Comparison of ENCODE assay signal across 1 cellular context in the genomic region with DNA sequence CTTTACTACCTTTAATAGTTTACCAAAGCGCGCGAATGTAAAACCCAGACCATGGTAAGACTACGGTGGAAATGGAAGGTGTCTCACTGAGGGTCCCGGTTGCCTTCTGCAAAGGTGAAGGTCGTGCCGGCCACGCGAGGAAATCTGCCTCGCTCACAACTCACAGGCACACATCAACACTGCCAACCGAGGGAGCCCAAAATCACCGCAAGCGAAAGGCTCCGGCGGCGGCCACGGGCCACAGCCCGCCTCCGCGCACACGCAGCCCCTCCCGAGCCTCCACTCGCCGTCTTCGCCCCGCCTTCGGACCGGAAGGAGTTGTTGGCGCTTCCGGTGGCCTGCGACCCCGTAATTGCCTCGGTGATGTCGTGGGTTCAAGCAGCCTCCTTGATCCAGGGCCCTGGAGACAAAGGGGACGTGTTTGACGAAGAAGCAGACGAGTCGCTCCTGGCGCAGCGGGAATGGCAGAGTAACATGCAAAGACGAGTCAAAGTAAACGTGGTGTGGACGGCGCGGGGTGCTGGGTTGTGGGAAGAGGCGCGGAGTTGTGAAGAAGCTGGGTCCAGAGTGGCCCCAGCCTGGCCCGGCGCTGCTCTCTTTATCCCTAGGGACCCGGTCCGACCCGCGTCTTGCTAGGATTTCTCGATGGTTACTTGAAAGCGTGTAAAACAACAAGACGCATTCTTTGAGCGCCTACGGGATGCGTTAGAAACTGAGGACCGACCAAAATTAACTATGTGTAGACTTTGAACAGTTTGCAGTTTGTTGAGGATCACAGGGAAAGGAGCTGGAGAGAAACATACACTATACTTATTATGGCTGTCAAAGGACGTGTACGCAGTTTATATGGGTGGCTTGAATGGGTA.
TF ChIP-seq lines count a peak whose summit lies in the region.

A gene with protein sequence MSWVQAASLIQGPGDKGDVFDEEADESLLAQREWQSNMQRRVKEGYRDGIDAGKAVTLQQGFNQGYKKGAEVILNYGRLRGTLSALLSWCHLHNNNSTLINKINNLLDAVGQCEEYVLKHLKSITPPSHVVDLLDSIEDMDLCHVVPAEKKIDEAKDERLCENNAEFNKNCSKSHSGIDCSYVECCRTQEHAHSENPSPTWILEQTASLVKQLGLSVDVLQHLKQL (plus strand): TSS at position 349 of the 866 bp plus-strand sequence. CDS start 15 bp downstream, at position 364.

TF ChIP-seq in HepG2, 621 proteins besides CTCF, POLR2A, EP300 and RAD21 (continued from another document and continues in another):
- TF ChIP-seq, protein P1, sequence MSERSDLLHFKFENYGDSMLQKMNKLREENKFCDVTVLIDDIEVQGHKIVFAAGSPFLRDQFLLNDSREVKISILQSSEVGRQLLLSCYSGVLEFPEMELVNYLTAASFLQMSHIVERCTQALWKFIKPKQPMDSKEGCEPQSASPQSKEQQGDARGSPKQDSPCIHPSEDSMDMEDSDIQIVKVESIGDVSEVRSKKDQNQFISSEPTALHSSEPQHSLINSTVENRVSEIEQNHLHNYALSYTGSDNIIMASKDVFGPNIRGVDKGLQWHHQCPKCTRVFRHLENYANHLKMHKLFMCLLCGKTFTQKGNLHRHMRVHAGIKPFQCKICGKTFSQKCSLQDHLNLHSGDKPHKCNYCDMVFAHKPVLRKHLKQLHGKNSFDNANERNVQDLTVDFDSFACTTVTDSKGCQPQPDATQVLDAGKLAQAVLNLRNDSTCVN (CRISPR knock-in tag; IDR thresholded peaks at IDR 0.05; ENCODE audit: borderline replicate concordance): peak; percentile 64
- TF ChIP-seq ZNF773 (CRISPR knock-in tag; IDR thresholded peaks at IDR 0.05; ENCODE audit: borderline replicate concordance): peak; percentile 77; the same call in 1 of the 2 replicates
- no peak for TF ChIP-seq TOPORS (CRISPR knock-in tag; IDR thresholded peaks at IDR 0.05)
- peak; percentile 85 for TF ChIP-seq SP4 (CRISPR knock-in tag; IDR thresholded peaks at IDR 0.05)
- peak; percentile 75 for TF ChIP-seq TARDBP (CRISPR knock-in tag; IDR thresholded peaks at IDR 0.05)
- TF ChIP-seq ZNF343 (CRISPR knock-in tag; IDR thresholded peaks at IDR 0.05): peak; percentile 91
- peak; percentile 32; the same call in 1 of the 2 replicates for TF ChIP-seq ZFP90 (CRISPR knock-in tag; IDR thresholded peaks at IDR 0.05; ENCODE audit: borderline replicate concordance)
- TF ChIP-seq NPAS2 (CRISPR knock-in tag; IDR thresholded peaks at IDR 0.05; ENCODE audit: borderline replicate concordance): no peak
- TF ChIP-seq ZNF788 (CRISPR knock-in tag; IDR thresholded peaks at IDR 0.05; ENCODE audit: borderline replicate concordance): peak; percentile 92; the same call in 1 of the 2 replicates
- TF ChIP-seq ZSCAN25 (CRISPR knock-in tag; IDR thresholded peaks at IDR 0.05): peak; percentile 58; the same call in 1 of the 2 replicates
- TF ChIP-seq, protein P2, sequence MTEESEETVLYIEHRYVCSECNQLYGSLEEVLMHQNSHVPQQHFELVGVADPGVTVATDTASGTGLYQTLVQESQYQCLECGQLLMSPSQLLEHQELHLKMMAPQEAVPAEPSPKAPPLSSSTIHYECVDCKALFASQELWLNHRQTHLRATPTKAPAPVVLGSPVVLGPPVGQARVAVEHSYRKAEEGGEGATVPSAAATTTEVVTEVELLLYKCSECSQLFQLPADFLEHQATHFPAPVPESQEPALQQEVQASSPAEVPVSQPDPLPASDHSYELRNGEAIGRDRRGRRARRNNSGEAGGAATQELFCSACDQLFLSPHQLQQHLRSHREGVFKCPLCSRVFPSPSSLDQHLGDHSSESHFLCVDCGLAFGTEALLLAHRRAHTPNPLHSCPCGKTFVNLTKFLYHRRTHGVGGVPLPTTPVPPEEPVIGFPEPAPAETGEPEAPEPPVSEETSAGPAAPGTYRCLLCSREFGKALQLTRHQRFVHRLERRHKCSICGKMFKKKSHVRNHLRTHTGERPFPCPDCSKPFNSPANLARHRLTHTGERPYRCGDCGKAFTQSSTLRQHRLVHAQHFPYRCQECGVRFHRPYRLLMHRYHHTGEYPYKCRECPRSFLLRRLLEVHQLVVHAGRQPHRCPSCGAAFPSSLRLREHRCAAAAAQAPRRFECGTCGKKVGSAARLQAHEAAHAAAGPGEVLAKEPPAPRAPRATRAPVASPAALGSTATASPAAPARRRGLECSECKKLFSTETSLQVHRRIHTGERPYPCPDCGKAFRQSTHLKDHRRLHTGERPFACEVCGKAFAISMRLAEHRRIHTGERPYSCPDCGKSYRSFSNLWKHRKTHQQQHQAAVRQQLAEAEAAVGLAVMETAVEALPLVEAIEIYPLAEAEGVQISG (CRISPR knock-in tag; IDR thresholded peaks at IDR 0.05): peak; percentile 92
- TF ChIP-seq ELF3 (CRISPR knock-in tag; IDR thresholded peaks at IDR 0.05): 0 out of 2 replicates have a peak, but pooled peaks have one; percentile 8
- peak; percentile 46; the same call in 1 of the 2 replicates for TF ChIP-seq MYNN (CRISPR knock-in tag; IDR thresholded peaks at IDR 0.05; ENCODE audit: low read depth)
- peak; percentile 24 for TF ChIP-seq AGO2 (optimal IDR thresholded peaks at IDR 0.05; ENCODE audit: low read depth, low read length)
- TF ChIP-seq CENPX (CRISPR knock-in tag; IDR thresholded peaks at IDR 0.05): no peak
- TF ChIP-seq HDAC6 (IDR thresholded peaks at IDR 0.05; ENCODE audit: low read depth, low read length): no peak
- TF ChIP-seq NFYC (CRISPR knock-in tag; IDR thresholded peaks at IDR 0.05): no peak
- TF ChIP-seq SOX5 (CRISPR knock-in tag; IDR thresholded peaks at IDR 0.05; ENCODE audit: borderline replicate concordance): 0 out of 2 replicates have a peak, but pooled peaks have one; percentile 31
- TF ChIP-seq MXD4 (CRISPR knock-in tag; IDR thresholded peaks at IDR 0.05): peak; percentile 44; the same call in 1 of the 2 replicates
- TF ChIP-seq, protein P3, sequence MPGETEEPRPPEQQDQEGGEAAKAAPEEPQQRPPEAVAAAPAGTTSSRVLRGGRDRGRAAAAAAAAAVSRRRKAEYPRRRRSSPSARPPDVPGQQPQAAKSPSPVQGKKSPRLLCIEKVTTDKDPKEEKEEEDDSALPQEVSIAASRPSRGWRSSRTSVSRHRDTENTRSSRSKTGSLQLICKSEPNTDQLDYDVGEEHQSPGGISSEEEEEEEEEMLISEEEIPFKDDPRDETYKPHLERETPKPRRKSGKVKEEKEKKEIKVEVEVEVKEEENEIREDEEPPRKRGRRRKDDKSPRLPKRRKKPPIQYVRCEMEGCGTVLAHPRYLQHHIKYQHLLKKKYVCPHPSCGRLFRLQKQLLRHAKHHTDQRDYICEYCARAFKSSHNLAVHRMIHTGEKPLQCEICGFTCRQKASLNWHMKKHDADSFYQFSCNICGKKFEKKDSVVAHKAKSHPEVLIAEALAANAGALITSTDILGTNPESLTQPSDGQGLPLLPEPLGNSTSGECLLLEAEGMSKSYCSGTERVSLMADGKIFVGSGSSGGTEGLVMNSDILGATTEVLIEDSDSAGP (CRISPR knock-in tag; IDR thresholded peaks at IDR 0.05; ENCODE audit: borderline replicate concordance): peak; percentile 85; the same call in 1 of the 2 replicates
- no peak for TF ChIP-seq ZBTB42 (CRISPR knock-in tag; IDR thresholded peaks at IDR 0.05)
- peak; percentile 69; the same call in 1 of the 2 replicates for TF ChIP-seq ZSCAN9 (CRISPR knock-in tag; IDR thresholded peaks at IDR 0.05; ENCODE audit: borderline replicate concordance)
- TF ChIP-seq ZNF510 (CRISPR knock-in tag; IDR thresholded peaks at IDR 0.05; ENCODE audit: low read depth): no peak; the same call in 1 of the 2 replicates
- TF ChIP-seq XBP1 (CRISPR knock-in tag; IDR thresholded peaks at IDR 0.05): no peak
- peak; percentile 92 for TF ChIP-seq ZMYM4 (CRISPR knock-in tag; IDR thresholded peaks at IDR 0.05)
- peak; percentile 80 for TF ChIP-seq HNRNPLL (IDR thresholded peaks at IDR 0.05; ENCODE audit: low read depth, low read length, poor library complexity, severe bottlenecking)
- TF ChIP-seq, protein P4, sequence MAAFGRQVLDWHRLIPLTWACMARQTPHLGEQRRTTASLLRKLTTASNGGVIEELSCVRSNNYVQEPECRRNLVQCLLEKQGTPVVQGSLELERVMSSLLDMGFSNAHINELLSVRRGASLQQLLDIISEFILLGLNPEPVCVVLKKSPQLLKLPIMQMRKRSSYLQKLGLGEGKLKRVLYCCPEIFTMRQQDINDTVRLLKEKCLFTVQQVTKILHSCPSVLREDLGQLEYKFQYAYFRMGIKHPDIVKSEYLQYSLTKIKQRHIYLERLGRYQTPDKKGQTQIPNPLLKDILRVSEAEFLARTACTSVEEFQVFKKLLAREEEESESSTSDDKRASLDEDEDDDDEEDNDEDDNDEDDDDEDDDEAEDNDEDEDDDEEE (CRISPR knock-in tag; IDR thresholded peaks at IDR 0.05): no peak
- TF ChIP-seq NFKBIZ (CRISPR knock-in tag; IDR thresholded peaks at IDR 0.05): peak; percentile 50; the same call in 1 of the 2 replicates
- 0 out of 2 replicates have a peak, but pooled peaks have one; percentile 38 for TF ChIP-seq SALL2 (CRISPR knock-in tag; IDR thresholded peaks at IDR 0.05)
- TF ChIP-seq ZNF7 (CRISPR knock-in tag; IDR thresholded peaks at IDR 0.05): no peak
- TF ChIP-seq ZNF382 (CRISPR knock-in tag; IDR thresholded peaks at IDR 0.05; ENCODE audit: borderline replicate concordance): no peak
- TF ChIP-seq MED1 (CRISPR knock-in tag; IDR thresholded peaks at IDR 0.05): peak; percentile 73
- peak; percentile 65 for TF ChIP-seq ELF1 (CRISPR knock-in tag; IDR thresholded peaks at IDR 0.05)
- TF ChIP-seq ZNF749 (CRISPR knock-in tag; IDR thresholded peaks at IDR 0.05; ENCODE audit: borderline replicate concordance): peak; percentile 76; the same call in 1 of the 2 replicates
- TF ChIP-seq ZNF501 (CRISPR knock-in tag; IDR thresholded peaks at IDR 0.05): peak; percentile 95
- TF ChIP-seq, protein P5, sequence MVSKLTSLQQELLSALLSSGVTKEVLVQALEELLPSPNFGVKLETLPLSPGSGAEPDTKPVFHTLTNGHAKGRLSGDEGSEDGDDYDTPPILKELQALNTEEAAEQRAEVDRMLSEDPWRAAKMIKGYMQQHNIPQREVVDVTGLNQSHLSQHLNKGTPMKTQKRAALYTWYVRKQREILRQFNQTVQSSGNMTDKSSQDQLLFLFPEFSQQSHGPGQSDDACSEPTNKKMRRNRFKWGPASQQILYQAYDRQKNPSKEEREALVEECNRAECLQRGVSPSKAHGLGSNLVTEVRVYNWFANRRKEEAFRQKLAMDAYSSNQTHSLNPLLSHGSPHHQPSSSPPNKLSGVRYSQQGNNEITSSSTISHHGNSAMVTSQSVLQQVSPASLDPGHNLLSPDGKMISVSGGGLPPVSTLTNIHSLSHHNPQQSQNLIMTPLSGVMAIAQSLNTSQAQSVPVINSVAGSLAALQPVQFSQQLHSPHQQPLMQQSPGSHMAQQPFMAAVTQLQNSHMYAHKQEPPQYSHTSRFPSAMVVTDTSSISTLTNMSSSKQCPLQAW (CRISPR knock-in tag; IDR thresholded peaks at IDR 0.05): no peak; the same call in 1 of the 2 replicates
- TF ChIP-seq KDM6A (CRISPR knock-in tag; IDR thresholded peaks at IDR 0.05; ENCODE audit: low read depth): no peak
- TF ChIP-seq ZNF850 (CRISPR knock-in tag; conservative IDR thresholded peaks at IDR 0.05): no peak
- no peak for TF ChIP-seq ZBTB8A (CRISPR knock-in tag; IDR thresholded peaks at IDR 0.05; ENCODE audit: borderline replicate concordance, low read depth)
- 0 out of 2 replicates have a peak, but pooled peaks have one; percentile 79 for TF ChIP-seq CC2D1A (CRISPR knock-in tag; IDR thresholded peaks at IDR 0.05)
- TF ChIP-seq, protein P6, sequence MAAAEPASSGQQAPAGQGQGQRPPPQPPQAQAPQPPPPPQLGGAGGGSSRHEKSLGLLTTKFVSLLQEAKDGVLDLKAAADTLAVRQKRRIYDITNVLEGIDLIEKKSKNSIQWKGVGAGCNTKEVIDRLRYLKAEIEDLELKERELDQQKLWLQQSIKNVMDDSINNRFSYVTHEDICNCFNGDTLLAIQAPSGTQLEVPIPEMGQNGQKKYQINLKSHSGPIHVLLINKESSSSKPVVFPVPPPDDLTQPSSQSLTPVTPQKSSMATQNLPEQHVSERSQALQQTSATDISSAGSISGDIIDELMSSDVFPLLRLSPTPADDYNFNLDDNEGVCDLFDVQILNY (CRISPR knock-in tag; conservative IDR thresholded peaks at IDR 0.05): 0 out of 2 replicates have a peak, but pooled peaks have one; percentile 36
- no peak for TF ChIP-seq ZBTB1 (CRISPR knock-in tag; IDR thresholded peaks at IDR 0.05; ENCODE audit: borderline replicate concordance)
- TF ChIP-seq, protein P7, sequence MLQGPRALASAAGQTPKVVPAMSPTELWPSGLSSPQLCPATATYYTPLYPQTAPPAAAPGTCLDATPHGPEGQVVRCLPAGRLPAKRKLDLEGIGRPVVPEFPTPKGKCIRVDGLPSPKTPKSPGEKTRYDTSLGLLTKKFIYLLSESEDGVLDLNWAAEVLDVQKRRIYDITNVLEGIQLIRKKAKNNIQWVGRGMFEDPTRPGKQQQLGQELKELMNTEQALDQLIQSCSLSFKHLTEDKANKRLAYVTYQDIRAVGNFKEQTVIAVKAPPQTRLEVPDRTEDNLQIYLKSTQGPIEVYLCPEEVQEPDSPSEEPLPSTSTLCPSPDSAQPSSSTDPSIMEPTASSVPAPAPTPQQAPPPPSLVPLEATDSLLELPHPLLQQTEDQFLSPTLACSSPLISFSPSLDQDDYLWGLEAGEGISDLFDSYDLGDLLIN (CRISPR knock-in tag; IDR thresholded peaks at IDR 0.05; ENCODE audit: borderline replicate concordance): 0 out of 2 replicates have a peak, but pooled peaks have one; percentile 32
- TF ChIP-seq ZBTB21 (CRISPR knock-in tag; IDR thresholded peaks at IDR 0.05): 0 out of 2 replicates have a peak, but pooled peaks have one; percentile 30
- TF ChIP-seq TAF1 (CRISPR knock-in tag; IDR thresholded peaks at IDR 0.05): peak; percentile 90
- peak; percentile 90; the same call in 1 of the 2 replicates for TF ChIP-seq DMAP1 (CRISPR knock-in tag; IDR thresholded peaks at IDR 0.05)
- TF ChIP-seq, protein P8, sequence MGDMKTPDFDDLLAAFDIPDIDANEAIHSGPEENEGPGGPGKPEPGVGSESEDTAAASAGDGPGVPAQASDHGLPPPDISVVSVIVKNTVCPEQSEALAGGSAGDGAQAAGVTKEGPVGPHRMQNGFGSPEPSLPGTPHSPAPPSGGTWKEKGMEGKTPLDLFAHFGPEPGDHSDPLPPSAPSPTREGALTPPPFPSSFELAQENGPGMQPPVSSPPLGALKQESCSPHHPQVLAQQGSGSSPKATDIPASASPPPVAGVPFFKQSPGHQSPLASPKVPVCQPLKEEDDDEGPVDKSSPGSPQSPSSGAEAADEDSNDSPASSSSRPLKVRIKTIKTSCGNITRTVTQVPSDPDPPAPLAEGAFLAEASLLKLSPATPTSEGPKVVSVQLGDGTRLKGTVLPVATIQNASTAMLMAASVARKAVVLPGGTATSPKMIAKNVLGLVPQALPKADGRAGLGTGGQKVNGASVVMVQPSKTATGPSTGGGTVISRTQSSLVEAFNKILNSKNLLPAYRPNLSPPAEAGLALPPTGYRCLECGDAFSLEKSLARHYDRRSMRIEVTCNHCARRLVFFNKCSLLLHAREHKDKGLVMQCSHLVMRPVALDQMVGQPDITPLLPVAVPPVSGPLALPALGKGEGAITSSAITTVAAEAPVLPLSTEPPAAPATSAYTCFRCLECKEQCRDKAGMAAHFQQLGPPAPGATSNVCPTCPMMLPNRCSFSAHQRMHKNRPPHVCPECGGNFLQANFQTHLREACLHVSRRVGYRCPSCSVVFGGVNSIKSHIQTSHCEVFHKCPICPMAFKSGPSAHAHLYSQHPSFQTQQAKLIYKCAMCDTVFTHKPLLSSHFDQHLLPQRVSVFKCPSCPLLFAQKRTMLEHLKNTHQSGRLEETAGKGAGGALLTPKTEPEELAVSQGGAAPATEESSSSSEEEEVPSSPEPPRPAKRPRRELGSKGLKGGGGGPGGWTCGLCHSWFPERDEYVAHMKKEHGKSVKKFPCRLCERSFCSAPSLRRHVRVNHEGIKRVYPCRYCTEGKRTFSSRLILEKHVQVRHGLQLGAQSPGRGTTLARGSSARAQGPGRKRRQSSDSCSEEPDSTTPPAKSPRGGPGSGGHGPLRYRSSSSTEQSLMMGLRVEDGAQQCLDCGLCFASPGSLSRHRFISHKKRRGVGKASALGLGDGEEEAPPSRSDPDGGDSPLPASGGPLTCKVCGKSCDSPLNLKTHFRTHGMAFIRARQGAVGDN (CRISPR knock-in tag; IDR thresholded peaks at IDR 0.05): peak; percentile 96
